In genomic region chrX:142819461-142819860, GRCh38 we compare ENCODE assay signal across 3 cellular contexts.
"Had no signal": no experiment of that assay in that cellular context is flagged by ENCODE, and none has a peak within 500 bp of the region (broad histone marks: within the 10 kb centered on the region; RNA-seq: fewer than 3 reads in every experiment).

No MANE protein-coding gene starts in this region.

- H3K4me3 ChIP-seq: GM12878 had no signal

- DNase-seq: GDM1, GF-D8 had no signal

- ATAC-seq: GM12878 had no signal
